14 cellular contexts compared by ENCODE assay signal in the genomic region with DNA sequence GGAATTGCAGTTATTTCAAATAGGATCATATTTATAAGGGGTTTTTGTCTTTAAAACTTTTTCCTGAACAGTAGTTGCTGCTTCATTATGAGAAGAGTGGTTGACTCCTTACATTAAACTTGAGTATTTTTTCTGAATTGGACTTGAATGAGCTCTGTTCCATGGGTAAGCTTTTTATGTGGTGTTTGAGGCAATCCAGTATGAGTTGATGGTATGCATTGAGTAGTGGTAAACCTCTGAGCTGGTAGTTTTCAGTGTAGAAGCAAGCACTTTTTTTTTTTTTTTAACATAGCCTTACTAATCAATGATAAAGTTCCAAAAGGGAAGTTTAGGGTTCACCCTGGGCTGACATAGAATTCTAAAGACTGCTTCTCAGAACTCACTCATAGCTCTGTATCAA. TPM values are rescaled to one million over a fixed set of nuclear protein-coding genes. Genes with fewer than 3 reads are reported as not detected.
DNase-seq lines count a peak whose midpoint lies in the region; ATAC-seq and TF ChIP-seq lines count a peak whose summit lies in the region.
"Had no signal": no experiment of that assay in that cellular context is flagged by ENCODE, and none has a peak within 500 bp of the region (broad histone marks: within the 10 kb centered on the region; RNA-seq: fewer than 3 reads in every experiment).

No MANE protein-coding gene starts in this region.

- no peak for ATAC-seq in activated naive CD8-positive, alpha-beta T cell treated with anti-CD3 and anti-CD28 coated beads, Interleukin-2, amount 50 U/mL, for 24 hours
- no peak for ATAC-seq in natural killer cell treated with Interleukin-12 subunit alpha and Interleukin-12 subunit beta and Interleukin-15 and Interleukin-18, amount 100 ng/mL, for 72 hours

- peak overlapping the region; percentile 34; the same call in 1 of the 2 replicates for H3K4me2 ChIP-seq in OCI-LY1 (ENCODE audit: low read length)

- H3K9ac ChIP-seq in OCI-LY1 (ENCODE audit: low read length) = no peak overlapping the region

- H2AFZ ChIP-seq in OCI-LY1 (ENCODE audit: low read length) = no peak overlapping the region

- peaks cover 61% of the 10 kb centered on the region for H3K4me1 ChIP-seq in OCI-LY1 (ENCODE audit: insufficient read depth, low read length, severe bottlenecking)

- peak overlapping the region; percentile 3 for H3K4me3 Mint-ChIP-seq in activated naive CD8-positive, alpha-beta T cell treated with anti-CD3 and anti-CD28 coated beads, Interleukin-2, amount 50 U/mL, for 24 hours
- peak overlapping the region; percentile 87 for H3K4me3 Mint-ChIP-seq in natural killer cell treated with Interleukin-12 subunit alpha and Interleukin-12 subunit beta and Interleukin-15 and Interleukin-18, amount 100 ng/mL, for 72 hours

- no peaks in the 10 kb centered on the region for H3K9me2 ChIP-seq in OCI-LY1 (ENCODE audit: low read depth, low read length)

- H3K27me3 ChIP-seq in OCI-LY1 (ENCODE audit: insufficient read depth, low read length) = no peaks in the 10 kb centered on the region

- H3K79me2 ChIP-seq in OCI-LY1 (ENCODE audit: insufficient read depth, low read length) = peaks cover 80% of the 10 kb centered on the region

- H3K4me1 Mint-ChIP-seq in activated naive CD8-positive, alpha-beta T cell treated with anti-CD3 and anti-CD28 coated beads, Interleukin-2, amount 50 U/mL, for 24 hours = peaks cover 66% of the 10 kb centered on the region
- peaks cover 61 to 69% of the 10 kb centered on the region in 2 donors for H3K4me1 Mint-ChIP-seq in natural killer cell treated with Interleukin-12 subunit alpha and Interleukin-12 subunit beta and Interleukin-15 and Interleukin-18, amount 100 ng/mL, for 72 hours (ENCODE audit: low read depth in 2 of 2)

- no peaks in the 10 kb centered on the region for H3K27me3 Mint-ChIP-seq in activated naive CD8-positive, alpha-beta T cell treated with anti-CD3 and anti-CD28 coated beads, Interleukin-2, amount 50 U/mL, for 24 hours
- no peaks in the 10 kb centered on the region for H3K27me3 Mint-ChIP-seq in natural killer cell treated with Interleukin-12 subunit alpha and Interleukin-12 subunit beta and Interleukin-15 and Interleukin-18, amount 100 ng/mL, for 72 hours

- H3K36me3 ChIP-seq in OCI-LY1 (ENCODE audit: insufficient read depth, low read length) = peaks cover 9% of the 10 kb centered on the region; the same call in 1 of the 2 replicates

- DNase-seq in GM12865 (ENCODE audit: low read depth) = no peak
- no peak for DNase-seq in activated naive CD8-positive, alpha-beta T cell treated with anti-CD3 and anti-CD28 coated beads, Interleukin-2, amount 50 U/mL, for 24 hours
- no peak for DNase-seq in natural killer cell treated with Interleukin-12 subunit alpha and Interleukin-12 subunit beta and Interleukin-15 and Interleukin-18, amount 100 ng/mL, for 72 hours (ENCODE audit: low spot score)
- no peak for DNase-seq in NCI-H187 (lab: John Stamatoyannopoulos, UW)
- no peak for DNase-seq in COR-L47 (lab: John Stamatoyannopoulos, UW)
- DNase-seq in ecto neural progenitor cell (ENCODE audit: low spot score) = no peak
- DNase-seq in T-helper 9 cell = no peak
- DNase-seq: cerebellar nuclear complex; DMS153; kidney glomerular epithelial cell; NCI-H1092; NCI-H526; stimulated activated naive CD4-positive, alpha-beta T cell had no signal

- peak overlapping the region; percentile 98 for H3K4me3 ChIP-seq in GM12865 (ENCODE audit: low read depth, low read length)
- no peak overlapping the region for H3K4me3 ChIP-seq in OCI-LY1 (ENCODE audit: low read depth, low read length, poor library complexity, severe bottlenecking)

- H3K36me3 Mint-ChIP-seq in activated naive CD8-positive, alpha-beta T cell treated with anti-CD3 and anti-CD28 coated beads, Interleukin-2, amount 50 U/mL, for 24 hours (ENCODE audit: low read depth) = peaks cover 9% of the 10 kb centered on the region
- no peaks in the 10 kb centered on the region for H3K36me3 Mint-ChIP-seq in natural killer cell treated with Interleukin-12 subunit alpha and Interleukin-12 subunit beta and Interleukin-15 and Interleukin-18, amount 100 ng/mL, for 72 hours

- no peak overlapping the region for H3K27ac ChIP-seq in OCI-LY1 (ENCODE audit: low read depth, low read length, poor library complexity, severe bottlenecking)

- no peaks in the 10 kb centered on the region for H3K9me3 ChIP-seq in OCI-LY1 (ENCODE audit: low read length)

- H3K27ac Mint-ChIP-seq in activated naive CD8-positive, alpha-beta T cell treated with anti-CD3 and anti-CD28 coated beads, Interleukin-2, amount 50 U/mL, for 24 hours = peak overlapping the region; percentile 92
- H3K27ac Mint-ChIP-seq in natural killer cell treated with Interleukin-12 subunit alpha and Interleukin-12 subunit beta and Interleukin-15 and Interleukin-18, amount 100 ng/mL, for 72 hours = peak overlapping the region; percentile 84 to 97

- H3K9me3 Mint-ChIP-seq in activated naive CD8-positive, alpha-beta T cell treated with anti-CD3 and anti-CD28 coated beads, Interleukin-2, amount 50 U/mL, for 24 hours = no peaks in the 10 kb centered on the region
- H3K9me3 Mint-ChIP-seq in natural killer cell treated with Interleukin-12 subunit alpha and Interleukin-12 subunit beta and Interleukin-15 and Interleukin-18, amount 100 ng/mL, for 72 hours = no peaks in the 10 kb centered on the region

- no peaks in the 10 kb centered on the region for H3F3A ChIP-seq in OCI-LY1 (ENCODE audit: insufficient read depth, low read length)

- no peaks in the 10 kb centered on the region for H4K20me1 ChIP-seq in OCI-LY1 (ENCODE audit: insufficient read depth, low read length)

- no peak for TF ChIP-seq CTCF in GM12865 (IDR thresholded peaks at IDR 0.05; ENCODE audit: insufficient read depth, low read depth, low read length, missing control alignments)
- no peak for TF ChIP-seq CTCF in OCI-LY1 (IDR thresholded peaks at IDR 0.05; ENCODE audit: low read length)

RNA-seq across cellular contexts. Expression of gene KMT2A, which starts 3.4 kb away (rescaled TPM):
- total RNA-seq in natural killer cell treated with Interleukin-12 subunit alpha and Interleukin-12 subunit beta and Interleukin-15 and Interleukin-18, amount 100 ng/mL, for 72 hours = 100 to 1,000 TPM; 145 to 202 TPM

RNA-seq across cellular contexts. Expression of gene ATP5MG, which starts 38.2 kb away (rescaled TPM):
- total RNA-seq in natural killer cell treated with Interleukin-12 subunit alpha and Interleukin-12 subunit beta and Interleukin-15 and Interleukin-18, amount 100 ng/mL, for 72 hours = 100 to 1,000 TPM; 183 to 189 TPM
